Comparison of ENCODE assay signal across 23 cellular contexts in the genomic region with DNA sequence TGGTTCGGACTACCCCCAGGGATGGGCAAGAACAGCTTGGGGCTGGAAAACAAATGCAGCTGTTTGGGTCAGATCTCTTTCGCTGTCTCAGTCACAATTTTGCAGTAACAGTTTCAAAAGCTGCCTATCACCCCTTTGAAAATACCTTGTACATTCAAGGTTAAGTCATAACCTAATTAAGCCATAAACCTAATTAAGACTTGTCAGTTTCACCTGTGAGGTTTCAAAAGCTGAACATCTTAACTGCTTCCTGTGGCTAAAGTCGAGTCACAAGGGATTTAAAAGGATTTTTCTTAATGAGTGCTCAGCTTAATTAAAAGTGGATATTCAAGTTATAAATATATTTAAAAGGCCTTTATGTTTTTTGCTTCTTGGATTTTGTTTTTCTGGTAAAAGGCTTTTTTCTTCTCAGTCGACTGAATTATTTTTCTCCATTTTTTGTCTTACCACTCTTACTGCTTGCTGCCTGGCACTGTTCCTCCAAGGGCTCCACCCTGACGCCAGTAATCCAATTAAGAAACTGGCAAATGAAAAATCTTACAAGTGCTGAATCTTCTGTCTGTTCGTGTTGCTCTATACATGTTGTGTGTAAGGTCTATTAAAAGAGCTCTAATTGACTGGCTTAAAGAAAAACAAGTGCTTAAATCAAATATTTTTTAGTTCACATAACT. TPM values are rescaled to one million over a fixed set of nuclear protein-coding genes. Genes with fewer than 3 reads are reported as not detected.
"Had no signal": no experiment of that assay in that cellular context is flagged by ENCODE, and none has a peak within 500 bp of the region (broad histone marks: within the 10 kb centered on the region; RNA-seq: fewer than 3 reads in every experiment).

No MANE protein-coding gene starts in this region.

- H3K9me3 ChIP-seq: gastroesophageal sphincter, heart left ventricle, mucosa of descending colon, suprapubic skin, transverse colon, vagina had no signal

- H3K36me3 ChIP-seq: gastroesophageal sphincter, heart left ventricle, suprapubic skin, transverse colon, vagina had no signal

- H3K27ac Mint-ChIP-seq: activated CD4-positive, alpha-beta T cell treated with anti-CD3 and anti-CD28 coated beads, Interleukin-2, amount 10 ng/mL, durations not matched to agents 7 days and 5 days; activated CD8-positive, alpha-beta T cell treated with anti-CD3 and anti-CD28 coated beads, Interleukin-2, amount 10 ng/mL, durations not matched to agents 7 days and 5 days; activated naive CD4-positive, alpha-beta T cell treated with anti-CD3 and anti-CD28 coated beads for 36 hours; memory B cell; progenitor cell of endocrine pancreas had no signal

- DNase-seq: activated CD4-positive, alpha-beta T cell treated with anti-CD3 and anti-CD28 coated beads, Interleukin-2, amount 10 ng/mL, durations not matched to agents 7 days and 5 days; activated CD8-positive, alpha-beta memory T cell treated with anti-CD3 and anti-CD28 coated beads, Interleukin-2, amount 50 U/mL, for 4 hours; activated CD8-positive, alpha-beta T cell treated with anti-CD3 and anti-CD28 coated beads, Interleukin-2, amount 10 ng/mL, durations not matched to agents 7 days and 5 days; activated naive CD4-positive, alpha-beta T cell treated with anti-CD3 and anti-CD28 coated beads for 36 hours; activated T-cell treated with anti-CD3 and anti-CD28 coated beads, Interleukin-2, amount 50 U/mL, for 4 hours; anterior cingulate cortex; caudate nucleus; dorsolateral prefrontal cortex; erythroblast; heart left ventricle; mucosa of descending colon; naive B cell; stimulated activated CD4-positive, alpha-beta T cell treated with anti-CD3 and anti-CD28 coated beads, Interleukin-2, amount 100 ng/mL, for 24 hours; stimulated activated naive CD8-positive, alpha-beta T cell treated with anti-CD3 and anti-CD28 coated beads, Interleukin-15, Interleukin-2, amounts not matched to agents 100 U/mL and 50 U/mL, for 24 hours; transverse colon had no signal

- H3K36me3 Mint-ChIP-seq: brain, memory B cell, naive B cell had no signal

- H3K27me3 ChIP-seq: suprapubic skin, vagina had no signal

- ATAC-seq: activated CD4-positive, CD25-positive, alpha-beta regulatory T cell treated with anti-CD3 and anti-CD28 coated beads, Interleukin-2, amount 50 U/mL, for 24 hours; activated CD8-positive, alpha-beta T cell treated with anti-CD3 and anti-CD28 coated beads, Interleukin-2, amount 10 ng/mL, durations not matched to agents 7 days and 5 days; activated T-cell treated with anti-CD3 and anti-CD28 coated beads, Interleukin-2, amount 50 U/mL, for 4 hours; gastroesophageal sphincter; heart left ventricle; mucosa of descending colon; stimulated activated naive CD8-positive, alpha-beta T cell treated with anti-CD3 and anti-CD28 coated beads, Interleukin-15, Interleukin-2, amounts not matched to agents 100 U/mL and 50 U/mL, for 24 hours had no signal

- H3K4me3 Mint-ChIP-seq: activated CD4-positive, alpha-beta T cell treated with anti-CD3 and anti-CD28 coated beads, Interleukin-2, amount 10 ng/mL, durations not matched to agents 7 days and 5 days; activated CD8-positive, alpha-beta T cell treated with anti-CD3 and anti-CD28 coated beads, Interleukin-2, amount 10 ng/mL, durations not matched to agents 7 days and 5 days; activated naive CD4-positive, alpha-beta T cell treated with anti-CD3 and anti-CD28 coated beads for 36 hours; activated T-cell treated with anti-CD3 and anti-CD28 coated beads, Interleukin-2, amount 50 U/mL, for 4 hours; brain; memory B cell; naive B cell; neural crest cell had no signal

- H3K9me3 Mint-ChIP-seq: activated naive CD4-positive, alpha-beta T cell treated with anti-CD3 and anti-CD28 coated beads for 36 hours; activated T-cell treated with anti-CD3 and anti-CD28 coated beads, Interleukin-2, amount 50 U/mL, for 4 hours; memory B cell; naive B cell had no signal

- H3K27ac ChIP-seq: dorsolateral prefrontal cortex, gastroesophageal sphincter, heart left ventricle, suprapubic skin, transverse colon, vagina had no signal

- H3K4me3 ChIP-seq: dorsolateral prefrontal cortex, gastroesophageal sphincter, heart left ventricle, mucosa of descending colon, suprapubic skin, transverse colon, vagina had no signal

RNA-seq across cellular contexts. Expression of gene CBR3, which starts 33.8 kb away (rescaled TPM):
- total RNA-seq: progenitor cell of endocrine pancreas had no signal
